ENCODE assay signal across 16 cellular contexts in genomic region chr10:89416465-89416864, GRCh38. TPM values are rescaled to one million over a fixed set of nuclear protein-coding genes. Genes with fewer than 3 reads are reported as not detected.
DNase-seq lines count a peak whose midpoint lies in the region; ATAC-seq and TF ChIP-seq lines count a peak whose summit lies in the region.
"Had no signal": no experiment of that assay in that cellular context is flagged by ENCODE, and none has a peak within 500 bp of the region (broad histone marks: within the 10 kb centered on the region; RNA-seq: fewer than 3 reads in every experiment).

No MANE protein-coding gene starts in this region.

- H3K4me1 Mint-ChIP-seq in activated T-cell treated with anti-CD3 and anti-CD28 coated beads, Interleukin-2, amount 50 U/mL, for 24 hours (ENCODE audit: low read depth) = peaks cover 61% of the 10 kb centered on the region
- peaks cover 27 to 42% of the 10 kb centered on the region in 2 donors for H3K4me1 Mint-ChIP-seq in effector memory CD8-positive, alpha-beta T cell (ENCODE audit: low read depth in 2 of 2)

- H3K4me2 ChIP-seq in PC-3 (ENCODE audit: low read length) = peak overlapping the region; percentile 74
- no peak overlapping the region for H3K4me2 ChIP-seq in parathyroid adenoma (ENCODE audit: low read length)

- H3K27ac Mint-ChIP-seq in activated T-cell treated with anti-CD3 and anti-CD28 coated beads, Interleukin-2, amount 50 U/mL, for 24 hours = peak overlapping the region; percentile 93
- H3K27ac Mint-ChIP-seq in effector memory CD8-positive, alpha-beta T cell = peak overlapping the region; percentile 98 to 100

- BruUV-seq in PC-3 (replicated peaks; lab: Mats Ljungman, UMichigan) = no TSS peak

- POLR2A ChIA-PET in PC-3 (lab: Charles Lee; ENCODE audit: unreplicated experiment) = no interaction called here

- ATAC-seq in PC-3 = no peak
- ATAC-seq in effector memory CD8-positive, alpha-beta T cell (replicated peaks) = no peak
- ATAC-seq: lower lobe of right lung, pancreas had no signal

- TF ChIP-seq CTCF in PC-3 (conservative IDR thresholded peaks at IDR 0.05; ENCODE audit: low read depth, low read length) = no peak
- no peak for TF ChIP-seq CTCF in parathyroid adenoma (IDR thresholded peaks at IDR 0.05)

- peak overlapping the region; percentile 80 for H3K4me3 ChIP-seq in PC-3 (ENCODE audit: low read length)
- H3K4me3 ChIP-seq in parathyroid adenoma (ENCODE audit: low read depth, low read length) = peak overlapping the region; percentile 75

- H4K20me1 ChIP-seq in PC-3 (ENCODE audit: low read length) = no peaks in the 10 kb centered on the region

- H3K9me3 Mint-ChIP-seq in activated T-cell treated with anti-CD3 and anti-CD28 coated beads, Interleukin-2, amount 50 U/mL, for 24 hours = peaks cover 6% of the 10 kb centered on the region
- no peaks in the 10 kb centered on the region for H3K9me3 Mint-ChIP-seq in effector memory CD8-positive, alpha-beta T cell

- intact Hi-C loops in PC-3 (cut with micrococcal nuclease) = no loop called here

- H2AFZ ChIP-seq in PC-3 (ENCODE audit: low read length) (no peak overlapping the region), parathyroid adenoma (no peak overlapping the region)

- H3K27me3 ChIP-seq in PC-3 (ENCODE audit: low read length) (no peaks in the 10 kb centered on the region), parathyroid adenoma (ENCODE audit: control insufficient read depth, insufficient read depth, low read length) (no peaks in the 10 kb centered on the region)
- H3K27me3 ChIP-seq: pancreas, Peyer's patch, tibial artery had no signal

- H3K36me3 Mint-ChIP-seq in activated T-cell treated with anti-CD3 and anti-CD28 coated beads, Interleukin-2, amount 50 U/mL, for 24 hours (ENCODE audit: low read depth) = peaks cover 44% of the 10 kb centered on the region
- H3K36me3 Mint-ChIP-seq in effector memory CD8-positive, alpha-beta T cell (ENCODE audit: insufficient read depth) = peaks cover 37% of the 10 kb centered on the region

- H3F3A ChIP-seq in PC-3 (ENCODE audit: low read length, unreplicated experiment) = peaks cover 4% of the 10 kb centered on the region

- no peak overlapping the region for H3K27ac ChIP-seq in PC-3 (ENCODE audit: low read length)
- H3K27ac ChIP-seq in parathyroid adenoma = no peak overlapping the region

- no peaks in the 10 kb centered on the region for H3K27me3 Mint-ChIP-seq in activated T-cell treated with anti-CD3 and anti-CD28 coated beads, Interleukin-2, amount 50 U/mL, for 24 hours
- H3K27me3 Mint-ChIP-seq in effector memory CD8-positive, alpha-beta T cell = no peaks in the 10 kb centered on the region

- CTCF ChIA-PET in PC-3 (lab: Charles Lee) = no interaction called here

- peak overlapping the region; percentile 85 for H3K4me3 Mint-ChIP-seq in activated T-cell treated with anti-CD3 and anti-CD28 coated beads, Interleukin-2, amount 50 U/mL, for 24 hours
- peak overlapping the region; percentile 92 to 94 for H3K4me3 Mint-ChIP-seq in effector memory CD8-positive, alpha-beta T cell

- H3K36me3 ChIP-seq in PC-3 (ENCODE audit: low read depth, low read length) = peaks cover 11% of the 10 kb centered on the region; the same call in 1 of the 2 replicates
- H3K36me3 ChIP-seq in parathyroid adenoma (ENCODE audit: control insufficient read depth, insufficient read depth, low read length) = no peaks in the 10 kb centered on the region

- DNase-seq in activated T-cell treated with anti-CD3 and anti-CD28 coated beads, Interleukin-2, amount 50 U/mL, for 24 hours = no peak
- no peak for DNase-seq in activated T-cell treated with anti-CD3 and anti-CD28 coated beads for 4 hours
- no peak for DNase-seq in PC-3
- no peak for DNase-seq in effector memory CD8-positive, alpha-beta T cell
- no peak for DNase-seq in NCI-H146 (lab: John Stamatoyannopoulos, UW)
- DNase-seq in COR-L47 (lab: John Stamatoyannopoulos, UW) = no peak
- DNase-seq in NCI-H1436 (lab: John Stamatoyannopoulos, UW) = no peak
- DNase-seq: erythroblast, lower lobe of right lung, NCI-H1417, NCI-H524, pancreas, Peyer's patch, tibial artery had no signal

- H3K79me2 ChIP-seq in PC-3 (ENCODE audit: low read length) (peaks cover 71% of the 10 kb centered on the region), parathyroid adenoma (peaks cover 16% of the 10 kb centered on the region)

- H3K4me1 ChIP-seq in PC-3 (ENCODE audit: insufficient read depth, low read length) (peaks cover 45% of the 10 kb centered on the region), parathyroid adenoma (peaks cover 12% of the 10 kb centered on the region)

- H3K9ac ChIP-seq in PC-3 (ENCODE audit: low read length) = no peak overlapping the region
- H3K9ac ChIP-seq in parathyroid adenoma = no peak overlapping the region

- no peaks in the 10 kb centered on the region for H3K9me2 ChIP-seq in PC-3 (replicated peaks; ENCODE audit: low read length)

- H3K9me3 ChIP-seq in PC-3 (ENCODE audit: low read length) (no peaks in the 10 kb centered on the region), parathyroid adenoma (ENCODE audit: control insufficient read depth, low read length) (no peaks in the 10 kb centered on the region)
- H3K9me3 ChIP-seq: lower lobe of right lung, pancreas, Peyer's patch, tibial artery had no signal

RNA-seq across cellular contexts. Expression of gene IFIT5, which starts 2.1 kb away (rescaled TPM):
- 8.9 and 10.7 TPM in 2 replicates for total RNA-seq in PC-3 (2014; rRNA removed)

RNA-seq across cellular contexts. Expression of gene IFIT1, which starts 24.0 kb away (rescaled TPM):
- total RNA-seq in PC-3 (2014; rRNA removed) = 14.1 and 19.6 TPM in 2 replicates

RNA-seq across cellular contexts. Expression of gene IFIT1B, which starts 38.6 kb away (rescaled TPM):
- total RNA-seq in PC-3 (2014; rRNA removed) = not detected in 2 replicates
- total RNA-seq: chondrocyte, lower lobe of right lung, pancreas, Peyer's patch had no signal
